ENCODE assay signal across 16 cellular contexts in the genomic region with DNA sequence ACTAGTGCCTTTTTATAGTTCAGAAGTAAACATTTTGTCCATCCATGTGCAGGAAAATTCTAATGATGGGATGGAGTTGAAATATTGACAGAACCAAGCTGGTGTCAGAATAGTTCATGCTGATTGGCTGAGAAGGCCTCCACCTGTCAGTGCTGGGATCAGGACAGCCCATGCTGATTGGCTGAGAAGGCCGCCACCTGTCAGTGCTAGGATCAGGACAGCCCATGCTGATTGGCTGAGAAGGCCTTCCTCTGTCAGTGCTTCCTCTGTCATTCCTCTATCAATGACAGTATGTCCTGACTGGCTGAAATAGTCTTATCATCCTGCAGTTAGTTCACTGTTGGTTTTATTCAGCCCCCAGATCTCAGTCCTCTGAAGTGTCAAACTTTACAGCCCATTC.
DNase-seq lines count a peak whose midpoint lies in the region; ATAC-seq, FAIRE-seq and TF ChIP-seq lines count a peak whose summit lies in the region.
"Had no signal": no experiment of that assay in that cellular context is flagged by ENCODE, and none has a peak within 500 bp of the region (broad histone marks: within the 10 kb centered on the region; RNA-seq: fewer than 3 reads in every experiment).

No MANE protein-coding gene starts in this region.

- peak; percentile 52 for DNase-seq in activated CD8-positive, alpha-beta memory T cell treated with anti-CD3 and anti-CD28 coated beads for 24 hours
- no peak for DNase-seq in activated CD8-positive, alpha-beta memory T cell treated with anti-CD3 and anti-CD28 coated beads, Interleukin-2, amount 10 ng/mL, durations not matched to agents 7 days and 5 days
- DNase-seq in H54 (ENCODE audit: insufficient read length, low spot score) (no peak), bronchial epithelial cell (ENCODE audit: low read depth) (peak; percentile 4), natural killer cell (no peak), sigmoid colon (no peak)
- DNase-seq: kidney glomerular epithelial cell, NCI-H2107 had no signal

- H3K4me3 ChIP-seq in bronchial epithelial cell (ENCODE audit: low read depth, low read length) (no peak overlapping the region), sigmoid colon (no peak overlapping the region)
- H3K4me3 ChIP-seq: prostate gland had no signal

- no peak for TF ChIP-seq CTCF in bronchial epithelial cell (IDR thresholded peaks at IDR 0.05; ENCODE audit: insufficient read depth, low read length, severe bottlenecking)
- TF ChIP-seq CTCF in natural killer cell (IDR thresholded peaks at IDR 0.05): no peak
- TF ChIP-seq CTCF in sigmoid colon (IDR thresholded peaks at IDR 0.05): no peak

- no peaks in the 10 kb centered on the region for H3K9me3 Mint-ChIP-seq in activated CD8-positive, alpha-beta memory T cell treated with anti-CD3 and anti-CD28 coated beads, Interleukin-2, amount 10 ng/mL, durations not matched to agents 7 days and 5 days (ENCODE audit: low read depth)
- H3K9me3 Mint-ChIP-seq in natural killer cell: no peaks in the 10 kb centered on the region
- H3K9me3 Mint-ChIP-seq: IgD-negative memory B cell; T-helper 1 cell treated with Interleukin-12 subunit alpha and Interleukin-12 subunit beta and Interleukin-4 antibody, amounts not matched to agents 30 μg/mL and 1 μg/mL, for 36 hours had no signal

- peaks cover 60% of the 10 kb centered on the region for H3K4me1 Mint-ChIP-seq in activated CD8-positive, alpha-beta memory T cell treated with anti-CD3 and anti-CD28 coated beads, Interleukin-2, amount 10 ng/mL, durations not matched to agents 7 days and 5 days
- H3K4me1 Mint-ChIP-seq in natural killer cell: peaks cover 82 to 90% of the 10 kb centered on the region in 2 donors

- FAIRE-seq in H54 (lab: Jason Lieb, UNC): peak; percentile 55
- no peak for FAIRE-seq in bronchial epithelial cell (lab: Jason Lieb, UNC)
- FAIRE-seq: colon, RCC 7860 had no signal

- H3K9me3 ChIP-seq in sigmoid colon: no peaks in the 10 kb centered on the region
- H3K9me3 ChIP-seq: prostate gland had no signal

- no peak overlapping the region for H3K4me3 Mint-ChIP-seq in activated CD8-positive, alpha-beta memory T cell treated with anti-CD3 and anti-CD28 coated beads, Interleukin-2, amount 10 ng/mL, durations not matched to agents 7 days and 5 days
- H3K4me3 Mint-ChIP-seq in natural killer cell: no peak overlapping the region
- H3K4me3 Mint-ChIP-seq: IgD-negative memory B cell; T-helper 1 cell treated with Interleukin-12 subunit alpha and Interleukin-12 subunit beta and Interleukin-4 antibody, amounts not matched to agents 30 μg/mL and 1 μg/mL, for 36 hours had no signal

- H3K4me1 ChIP-seq in sigmoid colon: peaks cover 0 to 42% (median 32%) of the 10 kb centered on the region in 4 donors
- H3K4me1 ChIP-seq: prostate gland had no signal

- H3K27me3 Mint-ChIP-seq in activated CD8-positive, alpha-beta memory T cell treated with anti-CD3 and anti-CD28 coated beads, Interleukin-2, amount 10 ng/mL, durations not matched to agents 7 days and 5 days: no peaks in the 10 kb centered on the region
- H3K27me3 Mint-ChIP-seq in natural killer cell (ENCODE audit: low read depth in 2 of 2): no peaks in the 10 kb centered on the region
- H3K27me3 Mint-ChIP-seq: IgD-negative memory B cell had no signal

- H3K27ac Mint-ChIP-seq in activated CD8-positive, alpha-beta memory T cell treated with anti-CD3 and anti-CD28 coated beads, Interleukin-2, amount 10 ng/mL, durations not matched to agents 7 days and 5 days: no peak overlapping the region
- H3K27ac Mint-ChIP-seq in natural killer cell: peak overlapping the region; percentile 86 to 94
- H3K27ac Mint-ChIP-seq: T-helper 1 cell treated with Interleukin-12 subunit alpha and Interleukin-12 subunit beta and Interleukin-4 antibody, amounts not matched to agents 30 μg/mL and 1 μg/mL, for 36 hours had no signal

- CTCF ChIA-PET in activated CD8-positive, alpha-beta memory T cell treated with anti-CD3 and anti-CD28 coated beads, Interleukin-2, amount 10 ng/mL, durations not matched to agents 7 days and 5 days (lab: Charles Lee): interaction anchor here (1.6 kb wide), 1 partner anchor 86 kb away, joined by 5 read pairs; no protein-coding TSS in a partner anchor

- H3K27me3 ChIP-seq in bronchial epithelial cell (ENCODE audit: control insufficient read depth, insufficient read depth, low read length) (no peaks in the 10 kb centered on the region), sigmoid colon (no peaks in the 10 kb centered on the region)

- H3K27ac ChIP-seq in sigmoid colon: no peak overlapping the region
- H3K27ac ChIP-seq: prostate gland had no signal

- H3K36me3 Mint-ChIP-seq in activated CD8-positive, alpha-beta memory T cell treated with anti-CD3 and anti-CD28 coated beads, Interleukin-2, amount 10 ng/mL, durations not matched to agents 7 days and 5 days: peaks cover 42% of the 10 kb centered on the region
- H3K36me3 Mint-ChIP-seq in natural killer cell: peaks cover 8% of the 10 kb centered on the region

- no peak for ATAC-seq in activated CD8-positive, alpha-beta memory T cell treated with anti-CD3 and anti-CD28 coated beads, Interleukin-2, amount 10 ng/mL, durations not matched to agents 7 days and 5 days
- ATAC-seq in natural killer cell: no peak
- ATAC-seq in GM18498 (IDR thresholded peaks at IDR 0.05; ENCODE audit: unreplicated experiment): no peak
- ATAC-seq in GM21423 (IDR thresholded peaks at IDR 0.05; ENCODE audit: unreplicated experiment): no peak
- ATAC-seq: activated CD4-positive, CD25-positive, alpha-beta regulatory T cell treated with anti-CD3 and anti-CD28 coated beads, Interleukin-2, amount 50 U/mL, for 24 hours had no signal

- TF ChIP-seq EP300 in sigmoid colon (IDR thresholded peaks at IDR 0.05): no peak

- intact Hi-C loops in natural killer cell (cut with micrococcal nuclease): no loop called here
- intact Hi-C loops in sigmoid colon (cut with DNase I): no loop called here

- 75 to 94% methylated on average over 1 of the region's 1 CpG for WGBS in sigmoid colon, 2 donors

- H3K36me3 ChIP-seq in bronchial epithelial cell (ENCODE audit: control insufficient read depth, insufficient read depth, low read length) (peaks cover 7% of the 10 kb centered on the region), sigmoid colon (peaks cover 0 to 23% (median 0%) of the 10 kb centered on the region in 4 donors)
- H3K36me3 ChIP-seq: prostate gland had no signal

- TF ChIP-seq POLR2A in H54 (IDR thresholded peaks at IDR 0.05; ENCODE audit: low read depth, low read length): no peak
- no peak for TF ChIP-seq POLR2A in sigmoid colon (IDR thresholded peaks at IDR 0.05)

Comparison
In these comparisons a context has a peak if more than half of its experiments do, and no peak if none do; other contexts are left out.
1. DNase-seq: peak in activated CD8-positive, alpha-beta memory T cell treated with anti-CD3 and anti-CD28 coated beads for 24 hours (single experiment) and bronchial epithelial cell (single experiment); none in activated CD8-positive, alpha-beta memory T cell treated with anti-CD3 and anti-CD28 coated beads, Interleukin-2, amount 10 ng/mL, durations not matched to agents 7 days and 5 days (single experiment), H54 (single experiment), natural killer cell (single experiment) and sigmoid colon (single experiment).